1 cellular context compared by ENCODE assay signal in genomic region chr12:53726342-53726741, GRCh38.
A peak's percentile ranks its signal among the peaks of the same experiment; 100 is the strongest.
TF ChIP-seq lines count a peak whose summit lies in the region.

No MANE protein-coding gene starts in this region.

TF ChIP-seq in K562, 482 proteins besides CTCF, POLR2A, EP300 and RAD21 (continued from another document):
- no peak for TF ChIP-seq TBL1XR1 (IDR thresholded peaks at IDR 0.05; ENCODE audit: low read length in 2 of 2)
- TF ChIP-seq MEIS2 (IDR thresholded peaks at IDR 0.05; ENCODE audit: partially characterized antibody): peak; percentile 75
- TF ChIP-seq MEF2D (tag; conservative IDR thresholded peaks at IDR 0.05; ENCODE audit: low read depth): no peak
- TF ChIP-seq SMARCA5 (IDR thresholded peaks at IDR 0.05): no peak
- peak; percentile 27; the same call in 1 of the 2 replicates for TF ChIP-seq PBX2 (CRISPR knock-in tag; IDR thresholded peaks at IDR 0.05; ENCODE audit: low read depth)
- peak; percentile 77 for TF ChIP-seq PBX2 (tag; conservative IDR thresholded peaks at IDR 0.05; ENCODE audit: low read depth)
- TF ChIP-seq RBM25 (IDR thresholded peaks at IDR 0.05; ENCODE audit: low read depth, low read length, severe bottlenecking): no peak
- no peak for TF ChIP-seq HCFC1 (IDR thresholded peaks at IDR 0.05; ENCODE audit: low read depth, low read length)
- no peak for TF ChIP-seq KHSRP (IDR thresholded peaks at IDR 0.05)
- peak; percentile 96 for TF ChIP-seq PKNOX1 (IDR thresholded peaks at IDR 0.05)
- TF ChIP-seq ZHX1 (conservative IDR thresholded peaks at IDR 0.05; ENCODE audit: low read length): no peak
- no peak for TF ChIP-seq AFF4 (CRISPR knock-in tag; IDR thresholded peaks at IDR 0.05)
- TF ChIP-seq HMBOX1 (IDR thresholded peaks at IDR 0.05): peak; percentile 50; the same call in 1 of the 2 replicates
- TF ChIP-seq CREM (IDR thresholded peaks at IDR 0.05; ENCODE audit: low read depth): 0 out of 2 replicates have a peak, but pooled peaks have one; percentile 20
- no peak for TF ChIP-seq ZNF717 (CRISPR knock-in tag; IDR thresholded peaks at IDR 0.05)
- no peak for TF ChIP-seq XRCC4 (IDR thresholded peaks at IDR 0.05; ENCODE audit: extremely low read depth, insufficient read depth, insufficient read length)
- no peak for TF ChIP-seq FOXM1 (IDR thresholded peaks at IDR 0.05; ENCODE audit: low read depth)
- no peak for TF ChIP-seq FOXM1 (CRISPR knock-in tag; IDR thresholded peaks at IDR 0.05; ENCODE audit: low read depth)
- no peak for TF ChIP-seq MAX (CRISPR knock-in tag; IDR thresholded peaks at IDR 0.05)
- 0 out of 2 replicates have a peak, but pooled peaks have one; percentile 9 for TF ChIP-seq EGR1 (conservative IDR thresholded peaks at IDR 0.05)
- TF ChIP-seq ARID1B (IDR thresholded peaks at IDR 0.05): no peak
- no peak for TF ChIP-seq CC2D1A (IDR thresholded peaks at IDR 0.05)
TF ChIP-seq in K562: peak in this region for 6.
